In the genomic region with DNA sequence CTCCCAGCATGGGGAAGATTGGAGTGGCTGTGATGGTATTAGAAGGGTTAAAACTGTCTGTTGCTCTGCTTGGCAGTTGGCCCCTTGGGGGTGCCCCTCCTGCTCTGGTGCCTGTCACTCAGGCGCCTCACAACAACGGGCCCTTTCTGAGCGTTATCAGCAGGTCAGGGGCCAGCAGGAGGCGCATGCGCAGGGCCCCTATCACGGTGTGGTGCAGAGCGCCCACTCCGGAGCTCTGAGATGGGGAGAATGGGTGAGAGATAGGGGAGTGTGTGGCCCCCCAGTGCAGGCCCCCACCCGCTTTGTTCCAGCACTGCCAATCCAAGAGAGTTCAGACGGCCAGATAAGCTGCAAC, we compare ENCODE assay signal across 19 cellular contexts. TPM values are rescaled to one million over a fixed set of nuclear protein-coding genes. Genes with fewer than 3 reads are reported as not detected.
DNase-seq lines count a peak whose midpoint lies in the region; ATAC-seq and TF ChIP-seq lines count a peak whose summit lies in the region.
"Had no signal": no experiment of that assay in that cellular context is flagged by ENCODE, and none has a peak within 500 bp of the region (broad histone marks: within the 10 kb centered on the region; RNA-seq: fewer than 3 reads in every experiment).

No MANE protein-coding gene starts in this region.

- intact Hi-C loops in cardiac septum (cut with DNase I): no loop called here

- no peak overlapping the region for H3K4me3 ChIP-seq in BLaER1 treated with 17β-estradiol and CSF1 and Interleukin-3, amounts not matched to agents 10 nM and 100 nM

- DNase-seq in NCI-H2171 treated with DMSO at 0.1 percent for 48 hours (lab: John Stamatoyannopoulos, UW) (peak; percentile 55), cardiac septum (ENCODE audit: low spot score) (peak; percentile 57), occipital lobe (lab: John Stamatoyannopoulos, UW) (peak; percentile 36), GM10266 (ENCODE audit: extremely low spot score) (no peak)
- no peak for DNase-seq in activated CD8-positive, alpha-beta memory T cell treated with anti-CD3 and anti-CD28 coated beads for 24 hours
- DNase-seq: activated CD4-positive, alpha-beta T cell treated with anti-CD3 and anti-CD28 coated beads for 48 hours; Calu3; Kasumi-1; NCI-H1436; NCI-H510A treated with DMSO at 0.1 percent for 48 hours; stimulated activated naive CD8-positive, alpha-beta T cell treated with anti-CD3 and anti-CD28 coated beads, Interleukin-15, Interleukin-2, amounts not matched to agents 100 U/mL and 50 U/mL, for 24 hours; T-helper 9 cell had no signal

- ATAC-seq in GM18519 (IDR thresholded peaks at IDR 0.05; ENCODE audit: low FRiP score, unreplicated experiment) (no peak), HG02798 (IDR thresholded peaks at IDR 0.05; ENCODE audit: poor library complexity, unreplicated experiment) (no peak)

- peaks cover 0 to 24% (median 17%) of the 10 kb centered on the region in 10 experiments; a peak in 16 of 20 replicates for H3K4me1 ChIP-seq in BLaER1 treated with 17β-estradiol and CSF1 and Interleukin-3, amounts not matched to agents 10 nM and 100 nM

- H3K4me2 ChIP-seq in BLaER1 treated with 17β-estradiol and CSF1 and Interleukin-3, amounts not matched to agents 10 nM and 100 nM: peak overlapping the region in 9 of 11 experiments; percentile 43 to 75 (median 66); a peak in 18 of 22 replicates

- no peak overlapping the region for H3K9ac ChIP-seq in BLaER1 treated with 17β-estradiol and CSF1 and Interleukin-3, amounts not matched to agents 10 nM and 100 nM

- H3K36me3 ChIP-seq in BLaER1 treated with 17β-estradiol and CSF1 and Interleukin-3, amounts not matched to agents 10 nM and 100 nM: peaks cover 10 to 78% (median 45%) of the 10 kb centered on the region in 11 experiments; a peak in 20 of 22 replicates

- no peak overlapping the region for H3K27ac ChIP-seq in BLaER1 treated with 17β-estradiol and CSF1 and Interleukin-3, amounts not matched to agents 10 nM and 100 nM
- H3K27ac ChIP-seq: epithelial cell of prostate had no signal

- TF ChIP-seq CTCF in GM10266 (IDR thresholded peaks at IDR 0.05; ENCODE audit: control insufficient read depth, insufficient read depth, low read depth, missing control alignments): no peak

- no peaks in the 10 kb centered on the region for H3K9me3 ChIP-seq in BLaER1 treated with 17β-estradiol and CSF1 and Interleukin-3, amounts not matched to agents 10 nM and 100 nM (replicated peaks in 1 of 11)

- H4K20me1 ChIP-seq in BLaER1 treated with 17β-estradiol and CSF1 and Interleukin-3, amounts not matched to agents 10 nM and 100 nM: peaks cover 0 to 77% (median 9%) of the 10 kb centered on the region in 11 experiments; a peak in 14 of 22 replicates

- no peaks in the 10 kb centered on the region for H3K27me3 ChIP-seq in BLaER1 treated with 17β-estradiol and CSF1 and Interleukin-3, amounts not matched to agents 10 nM and 100 nM

RNA-seq across cellular contexts. Expression of gene GBX1, which starts 24.8 kb away (rescaled TPM):
- total RNA-seq in cardiac septum: 0.57 TPM
- not detected for total RNA-seq in occipital lobe
- total RNA-seq: Calu3, cerebellum, OCI-LY7, osteoblast had no signal

RNA-seq across cellular contexts. Expression of gene ASB10, which starts 44.4 kb away (rescaled TPM):
- 17.3 TPM for total RNA-seq in cardiac septum
- not detected for total RNA-seq in occipital lobe
- total RNA-seq: Calu3, cerebellum, OCI-LY7, osteoblast had no signal

RNA-seq across cellular contexts. Expression of gene AGAP3, which starts 56.4 kb away (rescaled TPM):
- 67.5 TPM for total RNA-seq in cardiac septum
- total RNA-seq in occipital lobe: 85.6 TPM

RNA-seq across cellular contexts. Expression of gene TMUB1, which starts 59.4 kb away (rescaled TPM):
- total RNA-seq in cardiac septum (29.0 TPM), occipital lobe (9.7 TPM)

Comparison
In these comparisons a context has a peak if more than half of its experiments do, and no peak if none do; other contexts are left out.
1. DNase-seq: peak in NCI-H2171 treated with DMSO at 0.1 percent for 48 hours (single experiment), cardiac septum (single experiment) and occipital lobe (single experiment); none in GM10266 (single experiment) and activated CD8-positive, alpha-beta memory T cell treated with anti-CD3 and anti-CD28 coated beads for 24 hours (single experiment).
2. RNA of gene ASB10, which starts 44.4 kb away (total RNA-seq): 17.3 TPM in cardiac septum (single experiment); not detected in occipital lobe (single experiment); every median in the first group is over 10 times any median in the second.